In genomic region chr11:95891423-95892177, GRCh38 we compare ENCODE assay signal across 9 cellular contexts. TPM values are rescaled to one million over a fixed set of nuclear protein-coding genes. Genes with fewer than 3 reads are reported as not detected.
DNase-seq lines count a peak whose midpoint lies in the region; ATAC-seq and TF ChIP-seq lines count a peak whose summit lies in the region.
"Had no signal": no experiment of that assay in that cellular context is flagged by ENCODE, and none has a peak within 500 bp of the region (broad histone marks: within the 10 kb centered on the region; RNA-seq: fewer than 3 reads in every experiment).

No MANE protein-coding gene starts in this region.

- no peak for TF ChIP-seq CTCF in activated CD8-positive, alpha-beta T cell treated with anti-CD3 and anti-CD28 coated beads for 36 hours (IDR thresholded peaks at IDR 0.05)

- peaks cover 12% of the 10 kb centered on the region for H3K4me1 Mint-ChIP-seq in activated CD8-positive, alpha-beta T cell treated with anti-CD3 and anti-CD28 coated beads for 36 hours (ENCODE audit: low read depth)

- H3K9me3 Mint-ChIP-seq in activated CD8-positive, alpha-beta T cell treated with anti-CD3 and anti-CD28 coated beads for 36 hours: no peaks in the 10 kb centered on the region

- CTCF ChIA-PET in activated CD8-positive, alpha-beta T cell treated with anti-CD3 and anti-CD28 coated beads for 36 hours (lab: Charles Lee): interaction anchor here (1.6 kb wide), 1 partner anchor 43 kb away, joined by 3 read pairs; no protein-coding TSS in a partner anchor

- intact Hi-C loops in activated CD8-positive, alpha-beta T cell treated with anti-CD3 and anti-CD28 coated beads for 36 hours (cut with micrococcal nuclease): no loop called here

- H3K36me3 Mint-ChIP-seq in activated CD8-positive, alpha-beta T cell treated with anti-CD3 and anti-CD28 coated beads for 36 hours (ENCODE audit: low read depth): peaks cover 12% of the 10 kb centered on the region

- H3K4me3 Mint-ChIP-seq in activated CD8-positive, alpha-beta T cell treated with anti-CD3 and anti-CD28 coated beads for 36 hours: no peak overlapping the region

- DNase-seq in amniotic epithelial cell (ENCODE audit: low read depth) (peak; percentile 14), renal cortical epithelial cell (ENCODE audit: low read depth) (peak; percentile 73), NCI-H69 (lab: John Stamatoyannopoulos, UW) (no peak)
- no peak for DNase-seq in activated CD8-positive, alpha-beta memory T cell treated with anti-CD3 and anti-CD28 coated beads, Interleukin-2, amount 50 U/mL, for 48 hours
- DNase-seq in activated CD8-positive, alpha-beta T cell treated with anti-CD3 and anti-CD28 coated beads for 36 hours: no peak
- DNase-seq: body of pancreas had no signal

- no peaks in the 10 kb centered on the region for H3K27me3 Mint-ChIP-seq in activated CD8-positive, alpha-beta T cell treated with anti-CD3 and anti-CD28 coated beads for 36 hours

- H3K27ac Mint-ChIP-seq in activated CD8-positive, alpha-beta T cell treated with anti-CD3 and anti-CD28 coated beads for 36 hours: no peak overlapping the region

- POLR2A ChIA-PET in activated CD8-positive, alpha-beta T cell treated with anti-CD3 and anti-CD28 coated beads for 36 hours (lab: Charles Lee): interaction anchor here (0.7 kb wide), 1 partner anchor 1663 kb away, joined by 3 read pairs; no protein-coding TSS in a partner anchor

- peak; percentile 85 for ATAC-seq in GM19372 (IDR thresholded peaks at IDR 0.05; ENCODE audit: low read depth, unreplicated experiment)
- ATAC-seq in HG02884 (IDR thresholded peaks at IDR 0.05; ENCODE audit: unreplicated experiment): peak; percentile 77
- no peak for ATAC-seq in activated CD8-positive, alpha-beta T cell treated with anti-CD3 and anti-CD28 coated beads for 36 hours
- ATAC-seq: body of pancreas, HCT116 had no signal

RNA-seq across cellular contexts. Expression of gene MTMR2, which starts 32.3 kb away (rescaled TPM):
- total RNA-seq in renal cortical epithelial cell: 51.1 and 67.1 TPM in 2 replicates
- total RNA-seq in activated CD8-positive, alpha-beta T cell treated with anti-CD3 and anti-CD28 coated beads for 36 hours: 10 to 100 TPM; 36.5 to 39.7 TPM

Comparison
In these comparisons a context has a peak if more than half of its experiments do, and no peak if none do; other contexts are left out.
1. DNase-seq: peak in amniotic epithelial cell (single experiment) and renal cortical epithelial cell (single experiment); none in activated CD8-positive, alpha-beta memory T cell treated with anti-CD3 and anti-CD28 coated beads, Interleukin-2, amount 50 U/mL, for 48 hours (single experiment), activated CD8-positive, alpha-beta T cell treated with anti-CD3 and anti-CD28 coated beads for 36 hours (single experiment) and NCI-H69 (single experiment).